ENCODE assay signal across 1 cellular context in the genomic region with DNA sequence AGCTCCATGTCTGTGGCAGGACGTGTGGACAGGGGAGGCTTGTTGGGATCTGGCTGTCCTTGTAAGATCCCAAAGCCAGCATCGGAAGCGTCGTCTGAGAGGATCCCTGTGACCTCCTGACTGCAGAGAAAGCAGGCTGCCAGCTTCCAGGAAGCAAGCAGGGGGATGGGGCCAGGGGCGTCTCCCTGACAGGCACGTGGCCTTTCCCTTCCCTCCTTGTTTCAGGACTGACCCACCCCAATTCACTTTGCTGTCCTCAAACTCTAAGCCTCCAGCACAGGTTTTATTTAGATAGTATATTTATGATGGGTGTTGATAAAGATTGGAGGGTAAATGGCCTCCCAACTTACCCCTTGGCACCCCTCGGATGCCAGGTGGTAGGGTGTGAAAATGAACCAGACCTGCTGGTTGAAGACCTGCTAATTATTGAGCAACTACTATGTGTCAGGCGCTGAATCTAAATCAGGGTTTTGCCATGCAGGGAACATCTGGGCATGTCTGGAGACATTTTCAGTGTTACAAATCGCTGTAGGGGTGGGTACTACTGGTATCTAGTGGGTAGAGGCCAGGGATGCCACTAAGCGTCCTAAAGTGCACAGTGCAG.
A peak's percentile ranks its signal among the peaks of the same experiment; 100 is the strongest.
TF ChIP-seq lines count a peak whose summit lies in the region.

No MANE protein-coding gene starts in this region.

TF ChIP-seq in K562, 482 proteins besides CTCF, POLR2A, EP300 and RAD21 (continued from another document and continues in another):
- TF ChIP-seq, protein P1, sequence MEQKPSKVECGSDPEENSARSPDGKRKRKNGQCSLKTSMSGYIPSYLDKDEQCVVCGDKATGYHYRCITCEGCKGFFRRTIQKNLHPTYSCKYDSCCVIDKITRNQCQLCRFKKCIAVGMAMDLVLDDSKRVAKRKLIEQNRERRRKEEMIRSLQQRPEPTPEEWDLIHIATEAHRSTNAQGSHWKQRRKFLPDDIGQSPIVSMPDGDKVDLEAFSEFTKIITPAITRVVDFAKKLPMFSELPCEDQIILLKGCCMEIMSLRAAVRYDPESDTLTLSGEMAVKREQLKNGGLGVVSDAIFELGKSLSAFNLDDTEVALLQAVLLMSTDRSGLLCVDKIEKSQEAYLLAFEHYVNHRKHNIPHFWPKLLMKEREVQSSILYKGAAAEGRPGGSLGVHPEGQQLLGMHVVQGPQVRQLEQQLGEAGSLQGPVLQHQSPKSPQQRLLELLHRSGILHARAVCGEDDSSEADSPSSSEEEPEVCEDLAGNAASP (IDR thresholded peaks at IDR 0.05) = no peak
- TF ChIP-seq CEBPB (tag; IDR thresholded peaks at IDR 0.05) (peak; percentile 23; the same call in 1 of the 2 replicates), CBX2 (IDR thresholded peaks at IDR 0.05; ENCODE audit: insufficient read depth, low read length, poor library complexity, severe bottlenecking) (no peak), IRF1 (CRISPR knock-in tag; IDR thresholded peaks at IDR 0.05; ENCODE audit: borderline replicate concordance) (no peak), LEF1 (IDR thresholded peaks at IDR 0.05) (no peak), ETV5 (CRISPR knock-in tag; IDR thresholded peaks at IDR 0.05; ENCODE audit: low read depth) (no peak), ZSCAN32 (CRISPR knock-in tag; IDR thresholded peaks at IDR 0.05) (no peak), KLF10 (CRISPR knock-in tag; IDR thresholded peaks at IDR 0.05) (no peak), MCM2 (IDR thresholded peaks at IDR 0.05; ENCODE audit: low read depth) (no peak), ZNF282 (CRISPR knock-in tag; IDR thresholded peaks at IDR 0.05) (no peak), SRSF9 (IDR thresholded peaks at IDR 0.05; ENCODE audit: borderline replicate concordance, low read depth, low read length) (no peak), SMARCB1 (IDR thresholded peaks at IDR 0.05; ENCODE audit: insufficient read length, low read depth) (no peak), ZNF766 (CRISPR knock-in tag; conservative IDR thresholded peaks at IDR 0.05) (no peak), SPI1 (IDR thresholded peaks at IDR 0.05; ENCODE audit: borderline replicate concordance, low read depth, low read length) (no peak), TRIM28 (IDR thresholded peaks at IDR 0.05) (no peak), ZNF175 (CRISPR knock-in tag; IDR thresholded peaks at IDR 0.05; ENCODE audit: low read depth) (0 out of 2 replicates have a peak, but pooled peaks have one; percentile 47), ZNF778 (CRISPR knock-in tag; IDR thresholded peaks at IDR 0.05) (no peak), PHB2 (IDR thresholded peaks at IDR 0.05; ENCODE audit: low read depth) (no peak), ATF7 (IDR thresholded peaks at IDR 0.05) (0 out of 2 replicates have a peak, but pooled peaks have one; percentile 3), HES1 (IDR thresholded peaks at IDR 0.05; ENCODE audit: low read depth) (no peak), YY1 (IDR thresholded peaks at IDR 0.05; ENCODE audit: borderline replicate concordance in 1 of 3, control insufficient read depth in 1 of 3, extremely low read depth in 1 of 3, insufficient read depth in 3 of 3, insufficient read length in 1 of 3, insufficient replicate concordance in 2 of 3, low read depth in 1 of 3, low read length in 2 of 3) (no peak), MCM7 (IDR thresholded peaks at IDR 0.05) (no peak), ZNF639 (CRISPR knock-in tag; conservative IDR thresholded peaks at IDR 0.05 in 1 of 2, IDR thresholded peaks at IDR 0.05 in 1 of 2) (no peak), CBFB (CRISPR knock-in tag; IDR thresholded peaks at IDR 0.05) (no peak), ZNF146 (CRISPR knock-in tag; IDR thresholded peaks at IDR 0.05; ENCODE audit: unreplicated experiment) (no peak), DMBX1 (CRISPR knock-in tag; IDR thresholded peaks at IDR 0.05; ENCODE audit: borderline replicate concordance) (peak; percentile 68), NEUROD1 (IDR thresholded peaks at IDR 0.05; ENCODE audit: borderline replicate concordance, low read depth, low read length, partially characterized antibody) (no peak), OTX1 (CRISPR knock-in tag; IDR thresholded peaks at IDR 0.05) (no peak), NCOA4 (IDR thresholded peaks at IDR 0.05; ENCODE audit: partially characterized antibody) (no peak), SMARCA4 (IDR thresholded peaks at IDR 0.05) (no peak), CREB3L1 (IDR thresholded peaks at IDR 0.05; ENCODE audit: borderline replicate concordance, low read depth) (no peak), PCBP2 (IDR thresholded peaks at IDR 0.05; ENCODE audit: low read depth, low read length, poor library complexity, severe bottlenecking) (no peak), ZNF165 (CRISPR knock-in tag; IDR thresholded peaks at IDR 0.05; ENCODE audit: borderline replicate concordance) (no peak), ZNF41 (CRISPR knock-in tag; conservative IDR thresholded peaks at IDR 0.05) (no peak), BHLHE40 (IDR thresholded peaks at IDR 0.05; ENCODE audit: low read length) (0 out of 2 replicates have a peak, but pooled peaks have one; percentile 38), RBM34 (IDR thresholded peaks at IDR 0.05; ENCODE audit: borderline replicate concordance, insufficient read depth, low read length) (no peak), RHOXF2B (CRISPR knock-in tag; conservative IDR thresholded peaks at IDR 0.05) (no peak), ZNF589 (CRISPR knock-in tag; IDR thresholded peaks at IDR 0.05; ENCODE audit: low read depth) (0 out of 2 replicates have a peak, but pooled peaks have one; percentile 47), LARP7 (IDR thresholded peaks at IDR 0.05) (no peak), MAZ (CRISPR knock-in tag; conservative IDR thresholded peaks at IDR 0.05 in 1 of 2, IDR thresholded peaks at IDR 0.05 in 1 of 2) (0 out of 4 replicates have a peak, but pooled peaks of 1 of the 2 experiments have one; percentile 42), PATZ1 (CRISPR knock-in tag; IDR thresholded peaks at IDR 0.05; ENCODE audit: borderline replicate concordance) (no peak), HOXB6 (CRISPR knock-in tag; IDR thresholded peaks at IDR 0.05; ENCODE audit: borderline replicate concordance) (no peak), MTA3 (IDR thresholded peaks at IDR 0.05; ENCODE audit: borderline replicate concordance) (0 out of 2 replicates have a peak, but pooled peaks have one; percentile 7), CREBBP (IDR thresholded peaks at IDR 0.05; ENCODE audit: low read depth, low read length) (no peak)
- TF ChIP-seq, protein P2, sequence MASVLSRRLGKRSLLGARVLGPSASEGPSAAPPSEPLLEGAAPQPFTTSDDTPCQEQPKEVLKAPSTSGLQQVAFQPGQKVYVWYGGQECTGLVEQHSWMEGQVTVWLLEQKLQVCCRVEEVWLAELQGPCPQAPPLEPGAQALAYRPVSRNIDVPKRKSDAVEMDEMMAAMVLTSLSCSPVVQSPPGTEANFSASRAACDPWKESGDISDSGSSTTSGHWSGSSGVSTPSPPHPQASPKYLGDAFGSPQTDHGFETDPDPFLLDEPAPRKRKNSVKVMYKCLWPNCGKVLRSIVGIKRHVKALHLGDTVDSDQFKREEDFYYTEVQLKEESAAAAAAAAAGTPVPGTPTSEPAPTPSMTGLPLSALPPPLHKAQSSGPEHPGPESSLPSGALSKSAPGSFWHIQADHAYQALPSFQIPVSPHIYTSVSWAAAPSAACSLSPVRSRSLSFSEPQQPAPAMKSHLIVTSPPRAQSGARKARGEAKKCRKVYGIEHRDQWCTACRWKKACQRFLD (CRISPR knock-in tag; IDR thresholded peaks at IDR 0.05) = peak; percentile 74; the same call in 1 of the 2 replicates
- TF ChIP-seq, protein P3, sequence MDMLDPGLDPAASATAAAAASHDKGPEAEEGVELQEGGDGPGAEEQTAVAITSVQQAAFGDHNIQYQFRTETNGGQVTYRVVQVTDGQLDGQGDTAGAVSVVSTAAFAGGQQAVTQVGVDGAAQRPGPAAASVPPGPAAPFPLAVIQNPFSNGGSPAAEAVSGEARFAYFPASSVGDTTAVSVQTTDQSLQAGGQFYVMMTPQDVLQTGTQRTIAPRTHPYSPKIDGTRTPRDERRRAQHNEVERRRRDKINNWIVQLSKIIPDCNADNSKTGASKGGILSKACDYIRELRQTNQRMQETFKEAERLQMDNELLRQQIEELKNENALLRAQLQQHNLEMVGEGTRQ (CRISPR knock-in tag; IDR thresholded peaks at IDR 0.05) = peak; percentile 63
- TF ChIP-seq, protein P4, sequence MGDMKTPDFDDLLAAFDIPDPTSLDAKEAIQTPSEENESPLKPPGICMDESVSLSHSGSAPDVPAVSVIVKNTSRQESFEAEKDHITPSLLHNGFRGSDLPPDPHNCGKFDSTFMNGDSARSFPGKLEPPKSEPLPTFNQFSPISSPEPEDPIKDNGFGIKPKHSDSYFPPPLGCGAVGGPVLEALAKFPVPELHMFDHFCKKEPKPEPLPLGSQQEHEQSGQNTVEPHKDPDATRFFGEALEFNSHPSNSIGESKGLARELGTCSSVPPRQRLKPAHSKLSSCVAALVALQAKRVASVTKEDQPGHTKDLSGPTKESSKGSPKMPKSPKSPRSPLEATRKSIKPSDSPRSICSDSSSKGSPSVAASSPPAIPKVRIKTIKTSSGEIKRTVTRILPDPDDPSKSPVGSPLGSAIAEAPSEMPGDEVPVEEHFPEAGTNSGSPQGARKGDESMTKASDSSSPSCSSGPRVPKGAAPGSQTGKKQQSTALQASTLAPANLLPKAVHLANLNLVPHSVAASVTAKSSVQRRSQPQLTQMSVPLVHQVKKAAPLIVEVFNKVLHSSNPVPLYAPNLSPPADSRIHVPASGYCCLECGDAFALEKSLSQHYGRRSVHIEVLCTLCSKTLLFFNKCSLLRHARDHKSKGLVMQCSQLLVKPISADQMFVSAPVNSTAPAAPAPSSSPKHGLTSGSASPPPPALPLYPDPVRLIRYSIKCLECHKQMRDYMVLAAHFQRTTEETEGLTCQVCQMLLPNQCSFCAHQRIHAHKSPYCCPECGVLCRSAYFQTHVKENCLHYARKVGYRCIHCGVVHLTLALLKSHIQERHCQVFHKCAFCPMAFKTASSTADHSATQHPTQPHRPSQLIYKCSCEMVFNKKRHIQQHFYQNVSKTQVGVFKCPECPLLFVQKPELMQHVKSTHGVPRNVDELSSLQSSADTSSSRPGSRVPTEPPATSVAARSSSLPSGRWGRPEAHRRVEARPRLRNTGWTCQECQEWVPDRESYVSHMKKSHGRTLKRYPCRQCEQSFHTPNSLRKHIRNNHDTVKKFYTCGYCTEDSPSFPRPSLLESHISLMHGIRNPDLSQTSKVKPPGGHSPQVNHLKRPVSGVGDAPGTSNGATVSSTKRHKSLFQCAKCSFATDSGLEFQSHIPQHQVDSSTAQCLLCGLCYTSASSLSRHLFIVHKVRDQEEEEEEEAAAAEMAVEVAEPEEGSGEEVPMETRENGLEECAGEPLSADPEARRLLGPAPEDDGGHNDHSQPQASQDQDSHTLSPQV (IDR thresholded peaks at IDR 0.05) = peak; percentile 92
